Comparison of ENCODE assay signal across 31 cellular contexts in genomic region chr7:117350027-117350426, GRCh38. TPM values are rescaled to one million over a fixed set of nuclear protein-coding genes. Genes with fewer than 3 reads are reported as not detected.
A peak's percentile ranks its signal among the peaks of the same experiment; 100 is the strongest.
DNase-seq lines count a peak whose midpoint lies in the region; ATAC-seq, FAIRE-seq and TF ChIP-seq lines count a peak whose summit lies in the region.
"Had no signal": no experiment of that assay in that cellular context is flagged by ENCODE, and none has a peak within 500 bp of the region (broad histone marks: within the 10 kb centered on the region; RNA-seq: fewer than 3 reads in every experiment).

No MANE protein-coding gene starts in this region.

- SMC1A ChIA-PET in GM12878 (lab: Charles Lee; ENCODE audit: uncharacterized antibody, unreplicated experiment) = interaction anchor here (1.0 to 5.9 kb wide), 10 partner anchors 15 to 137 kb away, joined by 3 to 53 read pairs (median 28); partner anchors contain the start of gene WNT2

- H3K79me2 ChIP-seq in GM12878 (ENCODE audit: control insufficient read depth, insufficient read depth, low read length) (no peaks in the 10 kb centered on the region), Karpas-422 (ENCODE audit: low read length) (no peaks in the 10 kb centered on the region)

- in situ Hi-C loops in GM12878 (cut with MboI) = no loop called here

- no peak for TF ChIP-seq RAD21 in GM12878 (IDR thresholded peaks at IDR 0.05; ENCODE audit: insufficient read depth, low read depth, low read length)

- H3K9me2 ChIP-seq in Karpas-422 (replicated peaks; ENCODE audit: insufficient read depth, low read length) = no peaks in the 10 kb centered on the region

- H3K9me3 ChIP-seq in GM12878 (replicated peaks; ENCODE audit: control insufficient read depth, insufficient read depth, low read length) (no peaks in the 10 kb centered on the region; the same call in 2 of the 3 replicates), small intestine (ENCODE audit: control insufficient read depth, low read depth) (no peaks in the 10 kb centered on the region), Karpas-422 (ENCODE audit: low read length) (no peaks in the 10 kb centered on the region)
- H3K9me3 ChIP-seq: thoracic aorta had no signal

- no peak for TF ChIP-seq EP300 in GM12878 (IDR thresholded peaks at IDR 0.05; ENCODE audit: borderline replicate concordance in 1 of 2, control insufficient read depth in 1 of 2, low read depth in 2 of 2, low read length in 2 of 2)

- no peak overlapping the region for H3K9ac ChIP-seq in GM12878 (ENCODE audit: control insufficient read depth, insufficient read depth, low read length)
- no peak overlapping the region for H3K9ac ChIP-seq in Karpas-422 (ENCODE audit: low read length)

- H3K4me1 ChIP-seq in GM12878 (ENCODE audit: control insufficient read depth, insufficient read depth, low read length) (peaks cover 19% of the 10 kb centered on the region), small intestine (ENCODE audit: control insufficient read depth in 2 of 2, insufficient read depth in 1 of 2, low read depth in 1 of 2, low read length in 1 of 2) (no peaks in the 10 kb centered on the region), Karpas-422 (ENCODE audit: low read length) (no peaks in the 10 kb centered on the region)

- DNase-seq in GM12892 (ENCODE audit: insufficient read length) = no peak
- DNase-seq in GM12878 (ENCODE audit: low read depth, low spot score) = no peak
- DNase-seq in small intestine = peak; percentile 13
- no peak for DNase-seq in Karpas-422
- no peak for DNase-seq in NCI-H1105 treated with DMSO at 0.1 percent for 48 hours (lab: John Stamatoyannopoulos, UW)
- DNase-seq in stimulated activated CD4-positive, alpha-beta T cell treated with anti-CD3 and anti-CD28 coated beads, Interleukin-4, amount 100 ng/mL, for 4 hours = no peak
- DNase-seq: activated CD4-positive, alpha-beta T cell treated with anti-CD3 and anti-CD28 coated beads, Interleukin-2, amount 10 ng/mL, durations not matched to agents 24 days and 14 days; activated CD8-positive, alpha-beta memory T cell treated with anti-CD3 and anti-CD28 coated beads for 24 hours; AML-193; CD4-positive, alpha-beta T cell; DMS 273 treated with DMSO at 0.1 percent for 48 hours; effector CD4-positive, alpha-beta T cell; KG1; left ventricle myocardium superior; MM.1S; naive thymus-derived CD8-positive, alpha-beta T cell; NCI-H1417 treated with DMSO at 0.1 percent for 48 hours; NCI-H2029 treated with DMSO at 0.1 percent for 48 hours; occipital lobe; SIG-M5; stimulated activated naive B cell treated with anti-CD40 and anti-IgM and Interleukin-4, amounts not matched to agents 10 μg/mL and 1 μg/mL and 100 μg/mL, for 72 hours had no signal

- RAD21 ChIA-PET in GM12878 (lab: Charles Lee; ENCODE audit: unreplicated experiment) = interaction anchor here (3.0 to 5.4 kb wide), 6 partner anchors 15 to 120 kb away, joined by 11 to 49 read pairs (median 26); partner anchors contain the start of gene WNT2

- peak overlapping the region; percentile 23 for H2AFZ ChIP-seq in GM12878 (ENCODE audit: control insufficient read depth, low read depth, low read length)
- no peak overlapping the region for H2AFZ ChIP-seq in Karpas-422 (ENCODE audit: low read length)

- H3K27ac ChIP-seq in GM12878 (ENCODE audit: control insufficient read depth, insufficient read depth) (no peak overlapping the region), layer of hippocampus (ENCODE audit: low read depth, low read length) (peak overlapping the region; percentile 88), small intestine (ENCODE audit: low read depth in 1 of 2, low read length in 1 of 2) (no peak overlapping the region), Karpas-422 (ENCODE audit: low read length) (no peak overlapping the region)
- H3K27ac ChIP-seq: HL-60, thoracic aorta had no signal

- no peak for TF ChIP-seq CTCF in GM12878 (IDR thresholded peaks at IDR 0.05 in 2 of 3, conservative IDR thresholded peaks at IDR 0.05 in 1 of 3; ENCODE audit: control insufficient read depth in 2 of 3, extremely low read depth in 1 of 3, insufficient read depth in 1 of 3, low read depth in 3 of 3, low read length in 3 of 3)

- 47% methylated on average over 1 of the region's 1 CpG for WGBS in GM12878 (ENCODE audit: insufficient coverage, insufficient replicate concordance, low lambda C conversion rate, missing lambda C conversion rate)
- WGBS in small intestine, 3 donors = 6 to 58% (median 30%) methylated on average over 1 of the region's 1 CpG

- H3K4me3 ChIP-seq in GM12878 (no peak overlapping the region), small intestine (ENCODE audit: low read depth in 1 of 2, low read length in 2 of 2) (no peak overlapping the region), Karpas-422 (ENCODE audit: low read length) (no peak overlapping the region)
- H3K4me3 ChIP-seq: thoracic aorta had no signal

- CTCF ChIA-PET in GM12878 (lab: Yijun Ruan, JAX) = interaction anchor here (0.8 to 2.2 kb wide), 4 partner anchors 10 to 119 kb away, joined by 3 to 13 read pairs (median 4); no protein-coding TSS in a partner anchor

- FAIRE-seq in GM12892 (lab: Jason Lieb, UNC) = peak; percentile 24
- no peak for FAIRE-seq in GM12878 (lab: Jason Lieb, UNC)
- FAIRE-seq in small intestine (lab: Jason Lieb, UNC) = no peak

- H3K27me3 ChIP-seq in GM12878 (replicated peaks in 1 of 2; ENCODE audit: control insufficient read depth in 2 of 2, insufficient read depth in 2 of 2, low read length in 1 of 2) (no peaks in the 10 kb centered on the region), layer of hippocampus (ENCODE audit: control insufficient read depth, insufficient read depth, low read length) (no peaks in the 10 kb centered on the region), small intestine (ENCODE audit: control insufficient read depth in 2 of 2, insufficient read depth in 2 of 2, low read length in 2 of 2) (no peaks in the 10 kb centered on the region), Karpas-422 (ENCODE audit: low read length) (no peaks in the 10 kb centered on the region)

- no peak for TF ChIP-seq POLR2A in GM12892 (IDR thresholded peaks at IDR 0.05; ENCODE audit: low read depth, low read length)
- no peak for TF ChIP-seq POLR2A in GM12878 (IDR thresholded peaks at IDR 0.05; ENCODE audit: low read depth, low read length)

- ATAC-seq in GM12878 = no peak
- ATAC-seq: activated naive CD4-positive, alpha-beta T cell treated with anti-CD3 and anti-CD28 coated beads, Interleukin-2, amount 50 U/mL, for 72 hours; left ventricle myocardium superior; naive thymus-derived CD8-positive, alpha-beta T cell; Panc1; stimulated activated naive B cell treated with anti-CD40 and anti-IgM and Interleukin-4, amounts not matched to agents 10 μg/mL and 1 μg/mL and 100 μg/mL, for 72 hours had no signal

- BruUV-seq in GM12878 (replicated peaks; lab: Mats Ljungman, UMichigan) = no TSS peak

- H4K20me1 ChIP-seq in GM12878 (ENCODE audit: control insufficient read depth, insufficient read depth) = no peaks in the 10 kb centered on the region
- no peaks in the 10 kb centered on the region for H4K20me1 ChIP-seq in Karpas-422 (ENCODE audit: insufficient read depth, low read depth, low read length)

- intact Hi-C loops in GM12878 (cut with micrococcal nuclease; ENCODE audit: unreplicated experiment) = no loop called here

- POLR2A ChIA-PET in GM12878 (lab: Charles Lee) = interaction anchor here (3.1 to 3.8 kb wide), 2 partner anchors 99 to 119 kb away, joined by 16 to 25 read pairs; no protein-coding TSS in a partner anchor

- H3K36me3 ChIP-seq in GM12878 (ENCODE audit: control insufficient read depth in 2 of 2, insufficient read depth in 2 of 2, low read length in 1 of 2) = no peaks in the 10 kb centered on the region
- no peaks in the 10 kb centered on the region for H3K36me3 ChIP-seq in small intestine (ENCODE audit: control insufficient read depth in 2 of 2, insufficient read depth in 2 of 2, low read length in 2 of 2)
- H3K36me3 ChIP-seq in Karpas-422 (ENCODE audit: insufficient read depth, low read length) = no peaks in the 10 kb centered on the region
- H3K36me3 ChIP-seq: thoracic aorta had no signal

- H3K4me2 ChIP-seq in GM12878 (ENCODE audit: control insufficient read depth, insufficient read depth) (no peak overlapping the region), Karpas-422 (ENCODE audit: low read depth, low read length, poor library complexity, severe bottlenecking) (no peak overlapping the region)

TF ChIP-seq in GM12878, 131 proteins besides CTCF, POLR2A, EP300 and RAD21 (continues in another document):
- TF ChIP-seq NR2C2 (IDR thresholded peaks at IDR 0.05; ENCODE audit: borderline replicate concordance, control insufficient read depth, insufficient read length, low read depth) (no peak), RBBP5 (conservative IDR thresholded peaks at IDR 0.05) (no peak), STAT3 (IDR thresholded peaks at IDR 0.05; ENCODE audit: low read depth, low read length) (no peak), MEF2A (IDR thresholded peaks at IDR 0.05; ENCODE audit: insufficient read depth, low read depth, low read length) (no peak), RELA (IDR thresholded peaks at IDR 0.05; ENCODE audit: borderline replicate concordance, partially characterized antibody) (no peak), SMC3 (IDR thresholded peaks at IDR 0.05; ENCODE audit: borderline replicate concordance, low read length) (no peak), NBN (IDR thresholded peaks at IDR 0.05) (0 out of 2 replicates have a peak, but pooled peaks have one; percentile 16), POLR2AphosphoS5 (IDR thresholded peaks at IDR 0.05; ENCODE audit: low read length) (no peak), NR2F1 (conservative IDR thresholded peaks at IDR 0.05) (peak; percentile 89)

RNA-seq across cellular contexts. Expression of gene WNT2, which starts 27.2 kb away (rescaled TPM):
- 1.2 TPM for polyA plus RNA-seq in GM12892 (2012; ENCODE audit: missing spikeins)
- total RNA-seq in GM12878 (2013; cell fraction: nucleolus; rRNA removed) = 1.1 and 1.7 TPM in 2 replicates
- 0.22 and 0.28 TPM in 2 replicates for total RNA-seq in GM12878 (2014; rRNA removed)
- 0.09 and 0.31 TPM in 2 replicates for total RNA-seq in GM12878 (2014; rRNA removed; fragmentation: Illumina TruSeq; extraction: Trizol)
- 0.15 and 0.37 TPM in 2 replicates for total RNA-seq in GM12878 (2021)
- polyA plus RNA-seq in GM12878 (2011; ENCODE audit: low read depth) = not detected
- polyA plus RNA-seq in GM12878 (2011; rRNA removed) = 0.23 and 0.34 TPM in 2 replicates
- polyA plus RNA-seq in GM12878 (2011; cell fraction: cytosol; rRNA removed) = 0.33 and 0.60 TPM in 2 replicates
- polyA plus RNA-seq in GM12878 (2011; cell fraction: nucleus; rRNA removed) = 0.46 and 0.66 TPM in 2 replicates
- polyA plus RNA-seq in GM12878 (2012) = 0.08 and 0.14 TPM in 2 replicates
- polyA plus RNA-seq in GM12878 (2014; fragmentation: Illumina TruSeq; extraction: Trizol) = 0.10 TPM in 1 of 2 replicates, not detected in the other
- under 1 TPM; 0.07 to 0.23 TPM for polyA plus RNA-seq in GM12878 (2014; fragmentation: Nextera tagmentation; extraction: Ambion mirVana)
- 0.08 and 1.3 TPM in 2 replicates for polyA plus RNA-seq in GM12878 (2014; rRNA removed)
- polyA plus RNA-seq in GM12878 (2016; fragmentation: Nextera tagmentation; extraction: Ambion mirVana) = under 1 TPM; 0.16 to 0.30 TPM
- polyA minus RNA-seq in GM12878 (2011; rRNA and poly(A)+ RNA removed) = 0.29 and 0.57 TPM in 2 replicates
- polyA minus RNA-seq in GM12878 (2011; cell fraction: cytosol; rRNA and poly(A)+ RNA removed) = not detected in 2 replicates
- polyA minus RNA-seq in GM12878 (2011; cell fraction: nucleus; rRNA and poly(A)+ RNA removed) = 0.12 TPM in 1 of 2 replicates, not detected in the other
- under 1 TPM in 1 of 3 donors, not detected in 2; 0.61 TPM for polyA plus RNA-seq in small intestine
- total RNA-seq in Karpas-422 (2014; rRNA removed; shearing (Covaris generic); ENCODE audit: low replicate concordance) = not detected in 2 replicates
- total RNA-seq: A673; activated CD4-positive, alpha-beta T cell treated with anti-CD3 and anti-CD28 coated beads, Interleukin-2, amount 10 ng/mL, durations not matched to agents 24 days and 14 days; activated naive CD4-positive, alpha-beta T cell treated with anti-CD3 and anti-CD28 coated beads, Interleukin-2, amount 50 U/mL, for 72 hours; CD4-positive, alpha-beta T cell; glomerular endothelial cell; H4; naive thymus-derived CD8-positive, alpha-beta T cell; pulmonary artery endothelial cell; WTC11 had no signal
- polyA plus RNA-seq: naive thymus-derived CD8-positive, alpha-beta T cell had no signal
